ENCODE assay signal across 8 cellular contexts in genomic region chr5:65625743-65626142, GRCh38. TPM values are rescaled to one million over a fixed set of nuclear protein-coding genes. Genes with fewer than 3 reads are reported as not detected.
A peak's percentile ranks its signal among the peaks of the same experiment; 100 is the strongest.
DNase-seq lines count a peak whose midpoint lies in the region; ATAC-seq and TF ChIP-seq lines count a peak whose summit lies in the region.

No MANE protein-coding gene starts in this region.

- peak overlapping the region; percentile 90 for H3K4me3 Mint-ChIP-seq in endodermal cell

- H3K9ac ChIP-seq in OCI-LY3 (ENCODE audit: low read length) (peak overlapping the region; percentile 89), endodermal cell (ENCODE audit: extremely low read depth, low read length, poor library complexity, severe bottlenecking) (peak overlapping the region; percentile 87), parathyroid adenoma (no peak overlapping the region)

- H3K79me2 ChIP-seq in OCI-LY3 (ENCODE audit: low read length) (peaks cover 51% of the 10 kb centered on the region), parathyroid adenoma (peaks cover 35% of the 10 kb centered on the region)

- H4K20me1 ChIP-seq in OCI-LY3 (ENCODE audit: insufficient read depth, low read length): no peaks in the 10 kb centered on the region

- peaks cover 14% of the 10 kb centered on the region for H3K4me1 ChIP-seq in OCI-LY3 (ENCODE audit: low read length)
- peaks cover 10% of the 10 kb centered on the region for H3K4me1 ChIP-seq in endodermal cell (ENCODE audit: control insufficient read depth, insufficient read depth, low read length)
- peaks cover 12% of the 10 kb centered on the region for H3K4me1 ChIP-seq in parathyroid adenoma

- H3K4me1 Mint-ChIP-seq in endodermal cell: peaks cover 17% of the 10 kb centered on the region

- peaks cover 11% of the 10 kb centered on the region for H3K36me3 Mint-ChIP-seq in endodermal cell (ENCODE audit: low read depth)

- H2AFZ ChIP-seq in OCI-LY3 (ENCODE audit: low read depth, low read length) (no peak overlapping the region; the same call in 1 of the 2 replicates), parathyroid adenoma (no peak overlapping the region)

- intact Hi-C loops in posterior vena cava (cut with DNase I): no loop called here

- peak overlapping the region; percentile 82 for H3K27ac Mint-ChIP-seq in endodermal cell

- ATAC-seq in esophagus mucosa (no peak), HG03095 (IDR thresholded peaks at IDR 0.05; ENCODE audit: unreplicated experiment) (no peak)

- no peak overlapping the region for H3K27ac ChIP-seq in OCI-LY3 (ENCODE audit: low read length)
- no peak overlapping the region for H3K27ac ChIP-seq in endodermal cell (ENCODE audit: low read depth, low read length)
- H3K27ac ChIP-seq in parathyroid adenoma: peak overlapping the region; percentile 94

- DNase-seq in EH (ENCODE audit: low read depth) (peak; percentile 1), endodermal cell (no peak), amniotic stem cell (lab: John Stamatoyannopoulos, UW) (no peak), posterior vena cava (ENCODE audit: low spot score) (no peak)

- TF ChIP-seq CTCF in OCI-LY3 (IDR thresholded peaks at IDR 0.05; ENCODE audit: low read depth, low read length): no peak
- no peak for TF ChIP-seq CTCF in endodermal cell (conservative IDR thresholded peaks at IDR 0.05)
- no peak for TF ChIP-seq CTCF in parathyroid adenoma (IDR thresholded peaks at IDR 0.05)

- H3K9me3 Mint-ChIP-seq in endodermal cell: no peaks in the 10 kb centered on the region

- no peaks in the 10 kb centered on the region for H3K27me3 Mint-ChIP-seq in endodermal cell (ENCODE audit: insufficient read depth)

- H3K9me3 ChIP-seq in OCI-LY3 (ENCODE audit: insufficient read depth, low read length): no peaks in the 10 kb centered on the region
- no peaks in the 10 kb centered on the region for H3K9me3 ChIP-seq in endodermal cell (ENCODE audit: control insufficient read depth, low read length)
- H3K9me3 ChIP-seq in parathyroid adenoma (ENCODE audit: control insufficient read depth, low read length): no peaks in the 10 kb centered on the region

- no peaks in the 10 kb centered on the region for H3K27me3 ChIP-seq in OCI-LY3 (ENCODE audit: low read depth, low read length)
- no peaks in the 10 kb centered on the region for H3K27me3 ChIP-seq in endodermal cell (ENCODE audit: control insufficient read depth, insufficient read depth, low read length, poor library complexity, severe bottlenecking)
- H3K27me3 ChIP-seq in parathyroid adenoma (ENCODE audit: control insufficient read depth, insufficient read depth, low read length): no peaks in the 10 kb centered on the region

- no peaks in the 10 kb centered on the region for H3K36me3 ChIP-seq in OCI-LY3 (replicated peaks; ENCODE audit: low read depth, low read length)
- H3K36me3 ChIP-seq in endodermal cell (ENCODE audit: control insufficient read depth, insufficient read depth, low read length): peaks cover 7% of the 10 kb centered on the region
- H3K36me3 ChIP-seq in parathyroid adenoma (ENCODE audit: control insufficient read depth, insufficient read depth, low read length): no peaks in the 10 kb centered on the region

- WGBS in endodermal cell (ENCODE audit: insufficient coverage in 1 of 2, insufficient read length in 1 of 2), 2 experiments: 86 to 94% methylated on average over 4 to 6 of the region's 6 CpGs

- H3K4me2 ChIP-seq in OCI-LY3 (ENCODE audit: low read length): peak overlapping the region; percentile 82
- H3K4me2 ChIP-seq in parathyroid adenoma (ENCODE audit: low read length): peak overlapping the region; percentile 56

- H3K4me3 ChIP-seq in OCI-LY3 (ENCODE audit: low read length) (peak overlapping the region; percentile 96), endodermal cell (ENCODE audit: low read length) (peak overlapping the region; percentile 96), parathyroid adenoma (ENCODE audit: low read depth, low read length) (peak overlapping the region; percentile 88)

RNA-seq across cellular contexts. Expression of gene SHLD3, which starts 0.9 kb away (rescaled TPM):
- total RNA-seq in endodermal cell (1 to 10 TPM; 2.9 to 3.6 TPM), esophagus mucosa (1.5 TPM), posterior vena cava (1 to 10 TPM; 2.8 to 3.3 TPM)
- polyA plus RNA-seq in endodermal cell (2013, experiment 1 of 2): 4.8 TPM
- 5.2 TPM for polyA plus RNA-seq in endodermal cell (2013, experiment 2 of 2)

RNA-seq across cellular contexts. Expression of gene TRAPPC13, which starts 0.9 kb away (rescaled TPM):
- total RNA-seq in endodermal cell (10 to 100 TPM; 19.0 to 26.0 TPM), esophagus mucosa (18.9 TPM), posterior vena cava (10 to 100 TPM; 23.6 to 24.0 TPM)
- 25.6 TPM for polyA plus RNA-seq in endodermal cell (2013, experiment 1 of 2)
- 26.6 TPM for polyA plus RNA-seq in endodermal cell (2013, experiment 2 of 2)

RNA-seq across cellular contexts. Expression of gene TRIM23, which starts 1.6 kb away (rescaled TPM):
- total RNA-seq in endodermal cell (10 to 100 TPM; 13.5 to 17.5 TPM), esophagus mucosa (4.8 TPM), posterior vena cava (10 to 100 TPM; 13.8 to 15.1 TPM)
- 15.5 TPM for polyA plus RNA-seq in endodermal cell (2013, experiment 1 of 2)
- polyA plus RNA-seq in endodermal cell (2013, experiment 2 of 2): 11.1 TPM
